1 cellular context compared by ENCODE assay signal in the genomic region with DNA sequence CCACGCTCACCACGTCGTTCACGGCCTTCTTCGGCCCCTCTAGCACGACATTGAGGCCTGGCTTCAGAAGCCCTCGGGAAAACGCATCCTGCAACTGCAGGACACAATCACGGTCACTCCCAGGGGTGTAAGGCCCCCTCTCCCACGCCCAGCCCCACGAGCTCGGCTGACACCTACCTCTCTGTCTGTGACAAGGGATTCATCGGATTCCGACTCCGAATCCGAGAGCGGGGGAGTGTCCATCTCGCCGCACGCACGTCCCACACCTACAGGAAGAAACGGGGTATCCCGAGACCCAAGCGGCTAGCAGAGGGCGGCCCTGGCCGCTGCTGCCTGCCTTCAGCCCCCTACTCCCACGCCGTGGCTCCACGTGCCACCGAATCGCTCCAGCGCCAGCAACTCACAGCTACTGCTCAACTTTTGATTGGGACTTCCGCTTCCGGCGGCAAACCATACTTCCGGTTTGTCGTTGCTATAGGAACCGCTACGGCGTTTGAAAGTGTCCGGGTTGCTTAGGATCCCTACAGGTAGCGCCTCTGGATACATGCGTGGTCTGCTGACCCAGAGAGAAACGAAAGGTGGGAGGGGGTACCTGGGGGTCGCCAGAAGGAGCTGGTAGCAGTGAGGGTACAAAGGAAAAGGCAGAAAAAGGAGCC.
A peak's percentile ranks its signal among the peaks of the same experiment; 100 is the strongest.
TF ChIP-seq lines count a peak whose summit lies in the region.

A gene (plus strand): TSS at position 455 of the 656 bp plus-strand sequence. CDS start 424 bp downstream, outside the sequence.
A gene with protein sequence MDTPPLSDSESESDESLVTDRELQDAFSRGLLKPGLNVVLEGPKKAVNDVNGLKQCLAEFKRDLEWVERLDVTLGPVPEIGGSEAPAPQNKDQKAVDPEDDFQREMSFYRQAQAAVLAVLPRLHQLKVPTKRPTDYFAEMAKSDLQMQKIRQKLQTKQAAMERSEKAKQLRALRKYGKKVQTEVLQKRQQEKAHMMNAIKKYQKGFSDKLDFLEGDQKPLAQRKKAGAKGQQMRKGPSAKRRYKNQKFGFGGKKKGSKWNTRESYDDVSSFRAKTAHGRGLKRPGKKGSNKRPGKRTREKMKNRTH (minus strand): TSS at position 415 of the 656 bp plus-strand sequence. CDS start 172 bp downstream, at position 243.

TF ChIP-seq in HCT116, 20 proteins besides CTCF, POLR2A, EP300 and RAD21 (continued from another document):
- peak; percentile 89 for TF ChIP-seq ELF1 (IDR thresholded peaks at IDR 0.05; ENCODE audit: borderline replicate concordance, low read depth)
- peak; percentile 78 for TF ChIP-seq EGR1 (IDR thresholded peaks at IDR 0.05; ENCODE audit: low read depth)
- TF ChIP-seq, protein P1, sequence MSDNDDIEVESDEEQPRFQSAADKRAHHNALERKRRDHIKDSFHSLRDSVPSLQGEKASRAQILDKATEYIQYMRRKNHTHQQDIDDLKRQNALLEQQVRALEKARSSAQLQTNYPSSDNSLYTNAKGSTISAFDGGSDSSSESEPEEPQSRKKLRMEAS (IDR thresholded peaks at IDR 0.05), result peak; percentile 94
- TF ChIP-seq FOSL1 (IDR thresholded peaks at IDR 0.05; ENCODE audit: low read depth), result no peak
- TF ChIP-seq ZFX (IDR thresholded peaks at IDR 0.05), result peak; percentile 41; the same call in 1 of the 2 replicates
